Comparison of ENCODE assay signal across 8 cellular contexts in the genomic region with DNA sequence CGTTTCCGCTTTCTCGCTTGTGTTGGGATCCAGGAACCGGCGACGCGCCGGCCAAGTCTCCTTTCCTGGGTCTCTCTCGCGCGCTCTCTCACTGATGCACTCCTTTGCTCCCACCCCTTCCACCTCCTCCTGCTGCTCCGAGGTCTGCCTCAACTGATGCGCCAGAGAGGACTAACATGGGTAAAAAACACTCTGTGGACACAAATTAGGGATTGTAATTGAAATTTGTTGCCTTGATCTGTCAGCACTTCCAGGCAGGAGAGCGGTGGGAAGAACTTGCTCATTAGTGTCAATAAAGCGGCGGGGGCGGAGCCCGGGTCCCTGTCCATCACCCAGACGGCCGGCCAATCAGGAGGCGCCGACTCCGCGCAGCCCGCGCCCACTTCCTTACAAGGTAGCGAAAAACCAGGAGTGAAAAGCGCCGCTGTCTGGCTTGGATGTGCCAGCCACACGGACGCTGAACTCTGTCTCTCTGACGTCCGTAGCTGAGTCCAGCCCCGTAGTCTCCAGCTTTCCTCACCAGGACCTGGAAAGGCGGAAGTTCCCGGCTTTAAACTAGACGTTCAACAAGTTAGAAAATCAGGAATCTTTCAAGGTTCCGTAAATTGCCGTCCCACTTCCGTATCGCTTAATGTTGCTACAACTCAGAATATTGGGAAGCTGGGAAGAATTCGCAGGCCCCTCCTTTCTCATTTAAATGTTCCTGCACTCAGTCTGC. TPM values are rescaled to one million over a fixed set of nuclear protein-coding genes. Genes with fewer than 3 reads are reported as not detected.
DNase-seq lines count a peak whose midpoint lies in the region; ATAC-seq and TF ChIP-seq lines count a peak whose summit lies in the region.

A gene (minus strand): TSS at position 267 of the 718 bp plus-strand sequence. CDS start 417 bp downstream, outside the sequence.

- H3K36me3 ChIP-seq in mammary epithelial cell (ENCODE audit: insufficient read depth, low read length) = no peaks in the 10 kb centered on the region

- 8% methylated on average over 36 of the region's 42 CpGs for WGBS in mammary epithelial cell (ENCODE audit: low coverage, missing lambda C conversion rate)

- in situ Hi-C loops in mammary epithelial cell (cut with MboI; ENCODE audit: low sequenced_read_pairs in 2 of 2) = no loop called here

- no peak within 1 kb of the TSS for H3K27ac ChIP-seq in mammary epithelial cell (ENCODE audit: insufficient read depth, low read depth, low read length)

- peak; percentile 56 for ATAC-seq in GM18909 (IDR thresholded peaks at IDR 0.05; ENCODE audit: poor library complexity, unreplicated experiment)
- ATAC-seq in HG03175 (IDR thresholded peaks at IDR 0.05; ENCODE audit: unreplicated experiment) = no peak
- no peak for ATAC-seq in GM21529 (IDR thresholded peaks at IDR 0.05; ENCODE audit: unreplicated experiment)
- no peak for ATAC-seq in HG03095 (IDR thresholded peaks at IDR 0.05; ENCODE audit: unreplicated experiment)

- no peaks in the 10 kb centered on the region for H3K79me2 ChIP-seq in mammary epithelial cell (ENCODE audit: insufficient read depth, low read length)

- dilution Hi-C loops in mammary epithelial cell (cut with HindIII; ENCODE audit: low sequenced_read_pairs) = no loop called here

- H3K9me3 ChIP-seq in mammary epithelial cell (replicated peaks; ENCODE audit: insufficient read depth, low read length) = no peaks in the 10 kb centered on the region

- peaks cover 10% of the 10 kb centered on the region for H3K4me1 ChIP-seq in mammary epithelial cell (ENCODE audit: insufficient read depth, low read length)

- peak within 1 kb of the TSS; percentile 61 for H3K4me2 ChIP-seq in mammary epithelial cell (ENCODE audit: insufficient read depth, low read depth, low read length)

- H3K4me3 ChIP-seq in mammary epithelial cell (replicated peaks in 1 of 3; ENCODE audit: insufficient read depth in 1 of 3, low read depth in 2 of 3, low read length in 3 of 3) (peak within 1 kb of the TSS; percentile 16 to 34 (median 21)), skeletal muscle cell (ENCODE audit: low read depth, low read length) (peak within 1 kb of the TSS; percentile 66)

- CTCF ChIA-PET in mammary epithelial cell (lab: Charles Lee; ENCODE audit: low non-redundant PET) = interaction anchor here (0.6 kb wide), 1 partner anchor 119 kb away, joined by 3 read pairs; no protein-coding TSS in a partner anchor

- H4K20me1 ChIP-seq in mammary epithelial cell (ENCODE audit: insufficient read depth, low read length) = peaks cover 4% of the 10 kb centered on the region

- DNase-seq in NCI-H2171 (lab: John Stamatoyannopoulos, UW) (peak; percentile 0), mammary epithelial cell (peak; percentile 95), iPS-NIHi7 (ENCODE audit: extremely low spot score) (peak; percentile 88), skeletal muscle cell (ENCODE audit: low read depth) (peak; percentile 99)

- peak within 1 kb of the TSS; percentile 75 for H2AFZ ChIP-seq in mammary epithelial cell (ENCODE audit: low read depth, low read length)

- no peak within 1 kb of the TSS for H3K9ac ChIP-seq in mammary epithelial cell (ENCODE audit: insufficient read depth, low read length)

- intact Hi-C loops in mammary epithelial cell (cut with micrococcal nuclease) = loop anchor here (10.0 kb wide), 1 partner anchor 190 kb away; no protein-coding TSS in a partner anchor

- peaks cover 80% of the 10 kb centered on the region for H3K27me3 ChIP-seq in mammary epithelial cell (ENCODE audit: insufficient read depth, low read length)

- no TSS peak for BruUV-seq in mammary epithelial cell (replicated peaks; lab: Mats Ljungman, UMichigan)

- no peak for TF ChIP-seq CTCF in mammary epithelial cell (conservative IDR thresholded peaks at IDR 0.05 in 1 of 2, IDR thresholded peaks at IDR 0.05 in 1 of 2; ENCODE audit: extremely low read depth in 1 of 2, insufficient read depth in 1 of 2, low read depth in 1 of 2, low read length in 2 of 2)

RNA-seq across cellular contexts. Expression of the gene that starts here (rescaled TPM):
- total RNA-seq in mammary epithelial cell = not detected
- polyA plus RNA-seq in mammary epithelial cell = 0.06 TPM
- 1.8 TPM for polyA minus RNA-seq in mammary epithelial cell

Comparison
In these comparisons a context has a peak if more than half of its experiments do, and no peak if none do; other contexts are left out.
1. DNase-seq: peak in every context shown above with its lines; median percentile 99 in skeletal muscle cell; 95 in mammary epithelial cell; 88 in iPS-NIHi7; 0 in NCI-H2171.